In the genomic region with DNA sequence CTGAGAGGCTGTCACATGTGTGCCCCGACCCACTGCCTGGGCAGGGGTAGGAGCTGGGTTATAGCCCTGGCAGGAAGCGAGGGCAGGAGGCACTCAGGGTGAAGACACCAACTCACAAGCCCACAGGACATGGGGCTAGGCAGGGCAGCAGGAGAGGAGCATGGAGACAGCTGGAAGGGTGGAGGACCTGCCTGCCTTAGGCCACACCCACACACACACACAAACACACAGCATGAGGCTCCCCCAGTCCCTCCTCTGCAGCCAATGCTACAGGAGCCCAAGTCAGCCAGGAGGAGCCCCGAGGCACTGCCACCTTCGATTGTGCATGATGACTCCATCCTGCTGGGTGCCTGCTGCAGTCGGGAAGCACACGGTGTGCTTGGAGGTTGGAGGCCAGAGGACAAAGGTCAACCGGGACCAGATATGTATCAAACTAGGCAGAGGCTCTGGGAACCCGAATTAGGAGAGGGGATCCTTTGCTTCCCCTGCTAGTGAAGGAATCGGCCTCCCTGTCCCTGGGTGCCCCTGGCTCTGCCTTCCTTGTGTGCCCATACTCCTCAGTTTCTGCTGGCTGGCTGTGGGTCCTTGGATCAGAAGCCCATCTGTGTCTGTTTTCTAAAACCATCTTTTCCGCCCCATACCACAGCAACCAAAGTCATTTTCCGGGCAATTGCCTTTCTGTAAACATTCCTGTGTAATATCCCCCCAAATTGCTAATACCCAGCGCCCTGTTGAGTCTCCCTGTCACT, we compare ENCODE assay signal across 10 cellular contexts. TPM values are rescaled to one million over a fixed set of nuclear protein-coding genes. Genes with fewer than 3 reads are reported as not detected.
DNase-seq lines count a peak whose midpoint lies in the region; ATAC-seq and TF ChIP-seq lines count a peak whose summit lies in the region.
"Had no signal": no experiment of that assay in that cellular context is flagged by ENCODE, and none has a peak within 500 bp of the region (broad histone marks: within the 10 kb centered on the region; RNA-seq: fewer than 3 reads in every experiment).

No MANE protein-coding gene starts in this region.

- no peak overlapping the region for H3K4me2 ChIP-seq in SK-N-SH

- CTCF ChIA-PET in SK-N-SH (lab: Yijun Ruan, JAX) = interaction anchor here (0.6 to 16.4 kb wide), 23 partner anchors 8 to 157 kb away, joined by 3 to 232 read pairs (median 5); a partner anchor contains a TSS

- H3K79me2 ChIP-seq in SK-N-SH (ENCODE audit: insufficient read depth) = no peaks in the 10 kb centered on the region

- no peaks in the 10 kb centered on the region for H3K36me3 ChIP-seq in SK-N-SH (replicated peaks in 1 of 2; ENCODE audit: control insufficient read depth in 1 of 2, insufficient read depth in 2 of 2, low read length in 1 of 2)
- H3K36me3 ChIP-seq: colonic mucosa, uterus had no signal

- no peaks in the 10 kb centered on the region for H3K9me2 ChIP-seq in SK-N-SH

- H3K4me3 ChIP-seq in SK-N-SH (ENCODE audit: low read depth in 2 of 2, low read length in 1 of 2) = no peak overlapping the region
- H3K4me3 ChIP-seq: colonic mucosa, uterus had no signal

- H3K9ac ChIP-seq in SK-N-SH = no peak overlapping the region

- no peak for TF ChIP-seq CTCF in SK-N-SH (IDR thresholded peaks at IDR 0.05)

- H2AFZ ChIP-seq in SK-N-SH (ENCODE audit: low read depth) = no peak overlapping the region

- DNase-seq in SK-N-SH (no peak), NCI-H2196 (lab: John Stamatoyannopoulos, UW; ENCODE audit: unreplicated experiment) (peak; percentile 6), Ammon's horn (ENCODE audit: low spot score) (no peak)

- H4K20me1 ChIP-seq in SK-N-SH (ENCODE audit: insufficient read depth) = no peaks in the 10 kb centered on the region

- 54% methylated on average over 10 of the region's 12 CpGs for WGBS in SK-N-SH (ENCODE audit: low lambda C conversion rate)

- peaks cover 0 to 37% of the 10 kb centered on the region in 2 experiments; a peak in 2 of 4 replicates for H3K4me1 ChIP-seq in SK-N-SH (ENCODE audit: control insufficient read depth in 1 of 2, insufficient read depth in 2 of 2, low read depth in 1 of 2, low read length in 1 of 2)
- H3K4me1 ChIP-seq: uterus had no signal

- TF ChIP-seq EP300 in SK-N-SH (IDR thresholded peaks at IDR 0.05; ENCODE audit: borderline replicate concordance in 1 of 2, low read depth in 1 of 2, low read length in 1 of 2) = no peak

- no peaks in the 10 kb centered on the region for H3F3A ChIP-seq in SK-N-SH (replicated peaks; ENCODE audit: insufficient read depth)

- H3K27ac ChIP-seq in SK-N-SH (ENCODE audit: low read depth in 2 of 2, low read length in 1 of 2) (no peak overlapping the region), cingulate gyrus (ENCODE audit: low read depth, low read length) (peak overlapping the region; percentile 24), temporal lobe (ENCODE audit: low read depth, low read length) (peak overlapping the region; percentile 12)
- H3K27ac ChIP-seq: colonic mucosa, uterus had no signal

- POLR2A ChIA-PET in SK-N-SH (lab: Yijun Ruan, JAX) = interaction anchor here (1.4 kb wide), 1 partner anchor 20 kb away, joined by 4 read pairs; no protein-coding TSS in a partner anchor

- ATAC-seq in SK-N-SH treated with all-trans-retinoic acid at 6 μM for 48 hours (peak; percentile 24), HG03442 (IDR thresholded peaks at IDR 0.05; ENCODE audit: unreplicated experiment) (no peak), HG03432 (IDR thresholded peaks at IDR 0.05; ENCODE audit: unreplicated experiment) (no peak)

- no peak for TF ChIP-seq RAD21 in SK-N-SH (IDR thresholded peaks at IDR 0.05; ENCODE audit: low read length)

- H3K9me3 ChIP-seq in SK-N-SH = no peaks in the 10 kb centered on the region
- H3K9me3 ChIP-seq: colonic mucosa, uterus had no signal

- no peaks in the 10 kb centered on the region; the same call in none of the 2 replicates for H3K27me3 ChIP-seq in SK-N-SH (ENCODE audit: insufficient read depth)
- H3K27me3 ChIP-seq: uterus had no signal

TF ChIP-seq in SK-N-SH treated with all-trans-retinoic acid at 6 μM for 48 hours, 23 proteins besides CTCF, POLR2A, EP300 and RAD21 (continues in another document):
- no peak for TF ChIP-seq TOX (CRISPR knock-in tag; IDR thresholded peaks at IDR 0.05; ENCODE audit: borderline replicate concordance)
- TF ChIP-seq ZC3H10 (CRISPR knock-in tag; IDR thresholded peaks at IDR 0.05) = no peak
- TF ChIP-seq GLIS3 (CRISPR knock-in tag; IDR thresholded peaks at IDR 0.05) = no peak
- TF ChIP-seq, protein P1, sequence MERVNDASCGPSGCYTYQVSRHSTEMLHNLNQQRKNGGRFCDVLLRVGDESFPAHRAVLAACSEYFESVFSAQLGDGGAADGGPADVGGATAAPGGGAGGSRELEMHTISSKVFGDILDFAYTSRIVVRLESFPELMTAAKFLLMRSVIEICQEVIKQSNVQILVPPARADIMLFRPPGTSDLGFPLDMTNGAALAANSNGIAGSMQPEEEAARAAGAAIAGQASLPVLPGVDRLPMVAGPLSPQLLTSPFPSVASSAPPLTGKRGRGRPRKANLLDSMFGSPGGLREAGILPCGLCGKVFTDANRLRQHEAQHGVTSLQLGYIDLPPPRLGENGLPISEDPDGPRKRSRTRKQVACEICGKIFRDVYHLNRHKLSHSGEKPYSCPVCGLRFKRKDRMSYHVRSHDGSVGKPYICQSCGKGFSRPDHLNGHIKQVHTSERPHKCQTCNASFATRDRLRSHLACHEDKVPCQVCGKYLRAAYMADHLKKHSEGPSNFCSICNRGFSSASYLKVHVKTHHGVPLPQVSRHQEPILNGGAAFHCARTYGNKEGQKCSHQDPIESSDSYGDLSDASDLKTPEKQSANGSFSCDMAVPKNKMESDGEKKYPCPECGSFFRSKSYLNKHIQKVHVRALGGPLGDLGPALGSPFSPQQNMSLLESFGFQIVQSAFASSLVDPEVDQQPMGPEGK (CRISPR knock-in tag; IDR thresholded peaks at IDR 0.05; ENCODE audit: borderline replicate concordance) = no peak
- no peak for TF ChIP-seq SNAI2 (CRISPR knock-in tag; IDR thresholded peaks at IDR 0.05)
- TF ChIP-seq ZFP30 (CRISPR knock-in tag; IDR thresholded peaks at IDR 0.05) = no peak
- TF ChIP-seq ZNF70 (CRISPR knock-in tag; IDR thresholded peaks at IDR 0.05) = no peak
- TF ChIP-seq, protein P2, sequence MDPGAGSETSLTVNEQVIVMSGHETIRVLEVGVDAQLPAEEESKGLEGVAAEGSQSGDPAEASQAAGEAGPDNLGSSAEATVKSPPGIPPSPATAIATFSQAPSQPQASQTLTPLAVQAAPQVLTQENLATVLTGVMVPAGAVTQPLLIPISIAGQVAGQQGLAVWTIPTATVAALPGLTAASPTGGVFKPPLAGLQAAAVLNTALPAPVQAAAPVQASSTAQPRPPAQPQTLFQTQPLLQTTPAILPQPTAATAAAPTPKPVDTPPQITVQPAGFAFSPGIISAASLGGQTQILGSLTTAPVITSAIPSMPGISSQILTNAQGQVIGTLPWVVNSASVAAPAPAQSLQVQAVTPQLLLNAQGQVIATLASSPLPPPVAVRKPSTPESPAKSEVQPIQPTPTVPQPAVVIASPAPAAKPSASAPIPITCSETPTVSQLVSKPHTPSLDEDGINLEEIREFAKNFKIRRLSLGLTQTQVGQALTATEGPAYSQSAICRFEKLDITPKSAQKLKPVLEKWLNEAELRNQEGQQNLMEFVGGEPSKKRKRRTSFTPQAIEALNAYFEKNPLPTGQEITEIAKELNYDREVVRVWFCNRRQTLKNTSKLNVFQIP (CRISPR knock-in tag; IDR thresholded peaks at IDR 0.05; ENCODE audit: borderline replicate concordance, low read depth) = no peak
- TF ChIP-seq BACH2 (CRISPR knock-in tag; IDR thresholded peaks at IDR 0.05; ENCODE audit: borderline replicate concordance) = no peak

TF ChIP-seq in SK-N-SH, 30 proteins besides CTCF, POLR2A, EP300 and RAD21:
- TF ChIP-seq POLR2AphosphoS5 (IDR thresholded peaks at IDR 0.05; ENCODE audit: low read depth, low read length) (no peak), MEF2A (IDR thresholded peaks at IDR 0.05; ENCODE audit: borderline replicate concordance, low read depth) (no peak), SMC3 (IDR thresholded peaks at IDR 0.05; ENCODE audit: low read depth, low read length) (no peak), TEAD4 (IDR thresholded peaks at IDR 0.05; ENCODE audit: borderline replicate concordance, insufficient read depth) (no peak), CHD2 (IDR thresholded peaks at IDR 0.05; ENCODE audit: low read length, partially characterized antibody) (no peak), FOXM1 (IDR thresholded peaks at IDR 0.05; ENCODE audit: low read depth) (no peak)
- TF ChIP-seq, protein P3, sequence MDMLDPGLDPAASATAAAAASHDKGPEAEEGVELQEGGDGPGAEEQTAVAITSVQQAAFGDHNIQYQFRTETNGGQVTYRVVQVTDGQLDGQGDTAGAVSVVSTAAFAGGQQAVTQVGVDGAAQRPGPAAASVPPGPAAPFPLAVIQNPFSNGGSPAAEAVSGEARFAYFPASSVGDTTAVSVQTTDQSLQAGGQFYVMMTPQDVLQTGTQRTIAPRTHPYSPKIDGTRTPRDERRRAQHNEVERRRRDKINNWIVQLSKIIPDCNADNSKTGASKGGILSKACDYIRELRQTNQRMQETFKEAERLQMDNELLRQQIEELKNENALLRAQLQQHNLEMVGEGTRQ (IDR thresholded peaks at IDR 0.05; ENCODE audit: borderline replicate concordance, low read depth, low read length) = no peak
- TF ChIP-seq, protein P4, sequence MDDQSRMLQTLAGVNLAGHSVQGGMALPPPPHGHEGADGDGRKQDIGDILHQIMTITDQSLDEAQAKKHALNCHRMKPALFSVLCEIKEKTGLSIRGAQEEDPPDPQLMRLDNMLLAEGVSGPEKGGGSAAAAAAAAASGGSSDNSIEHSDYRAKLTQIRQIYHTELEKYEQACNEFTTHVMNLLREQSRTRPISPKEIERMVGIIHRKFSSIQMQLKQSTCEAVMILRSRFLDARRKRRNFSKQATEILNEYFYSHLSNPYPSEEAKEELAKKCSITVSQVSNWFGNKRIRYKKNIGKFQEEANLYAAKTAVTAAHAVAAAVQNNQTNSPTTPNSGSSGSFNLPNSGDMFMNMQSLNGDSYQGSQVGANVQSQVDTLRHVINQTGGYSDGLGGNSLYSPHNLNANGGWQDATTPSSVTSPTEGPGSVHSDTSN (IDR thresholded peaks at IDR 0.05) = no peak

RNA-seq across cellular contexts. Expression of a gene that starts 20.5 kb away (rescaled TPM):
- 0.45 and 1.0 TPM in 2 replicates for polyA plus RNA-seq in SK-N-SH (2012; rRNA removed)
- 0.28 and 0.42 TPM in 2 replicates for polyA plus RNA-seq in SK-N-SH (2012; cell fraction: cytosol; rRNA removed)
- polyA plus RNA-seq in SK-N-SH (2012; cell fraction: nucleus; rRNA removed) = 4.6 and 5.6 TPM in 2 replicates
- total RNA-seq in temporal lobe = 29.0 TPM

Comparison
In these comparisons a context has a peak if more than half of its experiments do, and no peak if none do; other contexts are left out.
1. H3K27ac ChIP-seq: peak in cingulate gyrus (single experiment) and temporal lobe (single experiment); none in SK-N-SH (0 of 2).